16 cellular contexts compared by ENCODE assay signal in genomic region chr17:75135946-75136345, GRCh38. TPM values are rescaled to one million over a fixed set of nuclear protein-coding genes. Genes with fewer than 3 reads are reported as not detected.
DNase-seq lines count a peak whose midpoint lies in the region; ATAC-seq and TF ChIP-seq lines count a peak whose summit lies in the region.
"Had no signal": no experiment of that assay in that cellular context is flagged by ENCODE, and none has a peak within 500 bp of the region (broad histone marks: within the 10 kb centered on the region; RNA-seq: fewer than 3 reads in every experiment).

No MANE protein-coding gene starts in this region.

- H3K36me3 ChIP-seq in GM23338 (ENCODE audit: insufficient read depth) (peaks cover 40% of the 10 kb centered on the region), mesenchymal stem cell (ENCODE audit: control insufficient read depth in 1 of 2, insufficient read depth in 2 of 2, low read depth in 1 of 2, low read length in 2 of 2) (peaks cover 27 to 40% of the 10 kb centered on the region in 2 experiments), left lung (peaks cover 0 to 37% of the 10 kb centered on the region in 2 donors)
- no peaks in the 10 kb centered on the region for H3K36me3 ChIP-seq in CD8-positive, alpha-beta memory T cell (ENCODE audit: insufficient read depth, low read length)
- H3K36me3 ChIP-seq: gastrocnemius medialis had no signal

- H3K23ac ChIP-seq in mesenchymal stem cell (ENCODE audit: low read length in 2 of 2), result no peak overlapping the region

- H2BK120ac ChIP-seq in mesenchymal stem cell (ENCODE audit: low read depth, low read length), result no peak overlapping the region

- H3K27me3 Mint-ChIP-seq in GM23338 (ENCODE audit: insufficient read depth, low read depth, poor library complexity), result peaks cover 33% of the 10 kb centered on the region
- H3K27me3 Mint-ChIP-seq in activated naive CD8-positive, alpha-beta T cell treated with anti-CD3 and anti-CD28 coated beads, Interleukin-2, amount 50 U/mL, for 24 hours, result no peaks in the 10 kb centered on the region
- peaks cover 0 to 1% of the 10 kb centered on the region in 2 donors for H3K27me3 Mint-ChIP-seq in CD8-positive, alpha-beta memory T cell

- no peak overlapping the region for H3K14ac ChIP-seq in mesenchymal stem cell (ENCODE audit: low read length in 2 of 2)

- no peak overlapping the region for H3K4me2 ChIP-seq in GM23338
- H3K4me2 ChIP-seq in mesenchymal stem cell (ENCODE audit: low read length, poor library complexity, severe bottlenecking), result no peak overlapping the region
- H3K4me2 ChIP-seq: KMS-11 had no signal

- no peak overlapping the region for H3K9ac ChIP-seq in mesenchymal stem cell (ENCODE audit: low read length)
- H3K9ac ChIP-seq: KMS-11 had no signal

- H2BK12ac ChIP-seq in mesenchymal stem cell (ENCODE audit: low read length in 2 of 2), result peak overlapping the region in 1 of 2 experiments; percentile 39

- DNase-seq in GM23338 (ENCODE audit: low spot score) (no peak), mesenchymal stem cell (no peak), left lung (no peak)
- DNase-seq in activated naive CD8-positive, alpha-beta T cell treated with anti-CD3 and anti-CD28 coated beads, Interleukin-2, amount 50 U/mL, for 24 hours, result no peak
- DNase-seq in CD8-positive, alpha-beta memory T cell, result no peak
- DNase-seq in stimulated activated naive CD4-positive, alpha-beta T cell (lab: John Stamatoyannopoulos, UW), result no peak
- DNase-seq: activated effector memory CD4-positive, alpha-beta T cell treated with Interleukin-2 at 50 U/mL for 16 hours; anterior cingulate cortex; gastrocnemius medialis; NCI-H2081; NCI-H510A; SW 1271 had no signal

- H3K27me3 ChIP-seq in GM23338 (ENCODE audit: insufficient read depth) (0 out of 2 replicates have a peak, but pooled peaks cover 3% of the 10 kb centered on the region), mesenchymal stem cell (ENCODE audit: control insufficient read depth in 1 of 2, insufficient read depth in 1 of 2, low read length in 2 of 2) (no peaks in the 10 kb centered on the region), left lung (no peaks in the 10 kb centered on the region)
- no peaks in the 10 kb centered on the region for H3K27me3 ChIP-seq in CD8-positive, alpha-beta memory T cell (ENCODE audit: insufficient read depth, low read length, poor library complexity, severe bottlenecking)
- H3K27me3 ChIP-seq: gastrocnemius medialis had no signal

- H3F3A ChIP-seq in GM23338 (replicated peaks; ENCODE audit: low read depth), result peaks cover 83% of the 10 kb centered on the region

- H3K27ac ChIP-seq in 22Rv1 (peak overlapping the region; percentile 90), GM23338 (ENCODE audit: low read depth) (peak overlapping the region; percentile 92), mesenchymal stem cell (ENCODE audit: low read length, poor library complexity, severe bottlenecking) (no peak overlapping the region), left lung (no peak overlapping the region)
- H3K27ac ChIP-seq in CD8-positive, alpha-beta memory T cell (ENCODE audit: low read depth, low read length), result no peak overlapping the region
- H3K27ac ChIP-seq: KMS-11 had no signal

- no peak overlapping the region; the same call in 2 of the 3 replicates for H3K4me3 Mint-ChIP-seq in GM23338
- H3K4me3 Mint-ChIP-seq in activated naive CD8-positive, alpha-beta T cell treated with anti-CD3 and anti-CD28 coated beads, Interleukin-2, amount 50 U/mL, for 24 hours, result no peak overlapping the region
- H3K4me3 Mint-ChIP-seq in CD8-positive, alpha-beta memory T cell, result peak overlapping the region in 1 of 7 donors; percentile 55

- H4K8ac ChIP-seq in mesenchymal stem cell (ENCODE audit: low read length), result peak overlapping the region; percentile 13

- 96% methylated on average over 4 of the region's 8 CpGs for WGBS in mesenchymal stem cell

- no peak overlapping the region for H3K18ac ChIP-seq in mesenchymal stem cell (ENCODE audit: low read depth in 1 of 2, low read length in 2 of 2)

- no peak overlapping the region for H3K4ac ChIP-seq in mesenchymal stem cell (ENCODE audit: low read depth in 1 of 2, low read length in 2 of 2)

- no peak overlapping the region for H2AFZ ChIP-seq in GM23338
- no peak overlapping the region for H2AFZ ChIP-seq in mesenchymal stem cell (ENCODE audit: low read depth, low read length)

- intact Hi-C loops in left lung (cut with DNase I), result no loop called here

- no peaks in the 10 kb centered on the region for H3K9me2 ChIP-seq in GM23338 (ENCODE audit: insufficient read depth)

- no peak overlapping the region for H4K91ac ChIP-seq in mesenchymal stem cell (ENCODE audit: low read length)

- POLR2A ChIA-PET in CD8-positive, alpha-beta memory T cell (lab: Charles Lee), result no interaction called here

- ATAC-seq in GM23338, result no peak
- no peak for ATAC-seq in activated naive CD8-positive, alpha-beta T cell treated with anti-CD3 and anti-CD28 coated beads, Interleukin-2, amount 50 U/mL, for 24 hours
- ATAC-seq in GM21529 (IDR thresholded peaks at IDR 0.05; ENCODE audit: unreplicated experiment), result no peak
- no peak for ATAC-seq in left lung
- ATAC-seq: gastrocnemius medialis had no signal

- H3K4me1 Mint-ChIP-seq in GM23338, result peaks cover 3% of the 10 kb centered on the region; the same call in 1 of the 3 replicates
- H3K4me1 Mint-ChIP-seq in activated naive CD8-positive, alpha-beta T cell treated with anti-CD3 and anti-CD28 coated beads, Interleukin-2, amount 50 U/mL, for 24 hours, result peaks cover 11% of the 10 kb centered on the region
- H3K4me1 Mint-ChIP-seq in CD8-positive, alpha-beta memory T cell, result peaks cover 7 to 13% (median 9%) of the 10 kb centered on the region in 3 donors

- H3K9me3 ChIP-seq in mesenchymal stem cell (ENCODE audit: control insufficient read depth, low read length) (no peaks in the 10 kb centered on the region), left lung (no peaks in the 10 kb centered on the region)
- no peaks in the 10 kb centered on the region for H3K9me3 ChIP-seq in CD8-positive, alpha-beta memory T cell (ENCODE audit: low read length)
- H3K9me3 ChIP-seq: gastrocnemius medialis, HAP-1 had no signal

- H3K79me2 ChIP-seq in GM23338 (replicated peaks; ENCODE audit: insufficient read depth), result peaks cover 15% of the 10 kb centered on the region; the same call in 1 of the 2 replicates

- no peak for TF ChIP-seq CTCF in 22Rv1 (IDR thresholded peaks at IDR 0.05)
- no peak for TF ChIP-seq CTCF in GM23338 (conservative IDR thresholded peaks at IDR 0.05; ENCODE audit: low read depth in 2 of 2)
- TF ChIP-seq CTCF in left lung (IDR thresholded peaks at IDR 0.05), result no peak

- H3K4me3 ChIP-seq in GM23338 (no peak overlapping the region), mesenchymal stem cell (ENCODE audit: insufficient read depth in 1 of 2, low read depth in 1 of 2, low read length in 2 of 2) (no peak overlapping the region), left lung (no peak overlapping the region)
- H3K4me3 ChIP-seq in CD8-positive, alpha-beta memory T cell (ENCODE audit: low read length), result no peak overlapping the region
- H3K4me3 ChIP-seq: gastrocnemius medialis, HAP-1 had no signal

- H3K4me1 ChIP-seq in GM23338 (ENCODE audit: insufficient read depth) (peaks cover 6% of the 10 kb centered on the region; the same call in 1 of the 2 replicates), mesenchymal stem cell (ENCODE audit: control insufficient read depth, insufficient read depth, low read depth, low read length) (peaks cover 2% of the 10 kb centered on the region), left lung (peaks cover 7 to 11% of the 10 kb centered on the region in 2 donors)
- H3K4me1 ChIP-seq in CD8-positive, alpha-beta memory T cell (ENCODE audit: insufficient read depth, low read length), result peaks cover 7% of the 10 kb centered on the region

- H3K9me3 Mint-ChIP-seq in GM23338, result no peaks in the 10 kb centered on the region
- H3K9me3 Mint-ChIP-seq in activated naive CD8-positive, alpha-beta T cell treated with anti-CD3 and anti-CD28 coated beads, Interleukin-2, amount 50 U/mL, for 24 hours, result no peaks in the 10 kb centered on the region
- H3K9me3 Mint-ChIP-seq in CD8-positive, alpha-beta memory T cell, result no peaks in the 10 kb centered on the region

- H3K27ac Mint-ChIP-seq in GM23338, result peak overlapping the region; percentile 28; the same call in 1 of the 2 replicates
- peak overlapping the region; percentile 75 for H3K27ac Mint-ChIP-seq in activated naive CD8-positive, alpha-beta T cell treated with anti-CD3 and anti-CD28 coated beads, Interleukin-2, amount 50 U/mL, for 24 hours
- H3K27ac Mint-ChIP-seq in CD8-positive, alpha-beta memory T cell, result peak overlapping the region in 3 of 8 donors; percentile 19 to 66 (median 61)

- H2BK15ac ChIP-seq in mesenchymal stem cell (ENCODE audit: low read depth, poor library complexity, severe bottlenecking), result no peak overlapping the region

- CTCF ChIA-PET in CD8-positive, alpha-beta memory T cell (lab: Charles Lee), result interaction anchor here (0.9 to 1.2 kb wide), 2 partner anchors 22 to 174 kb away, joined by 3 to 4 read pairs; no protein-coding TSS in a partner anchor

- H3K79me1 ChIP-seq in mesenchymal stem cell (replicated peaks; ENCODE audit: low read length, poor library complexity, severe bottlenecking), result peaks cover 9% of the 10 kb centered on the region

- no peak overlapping the region for H2AK5ac ChIP-seq in mesenchymal stem cell (ENCODE audit: low read length, severe bottlenecking)

- H3K36me3 Mint-ChIP-seq in GM23338 (ENCODE audit: low read depth), result peaks cover 62% of the 10 kb centered on the region
- peaks cover 29% of the 10 kb centered on the region for H3K36me3 Mint-ChIP-seq in activated naive CD8-positive, alpha-beta T cell treated with anti-CD3 and anti-CD28 coated beads, Interleukin-2, amount 50 U/mL, for 24 hours (ENCODE audit: low read depth)
- H3K36me3 Mint-ChIP-seq in CD8-positive, alpha-beta memory T cell, result peaks cover 0 to 18% (median 2%) of the 10 kb centered on the region in 3 donors

- peaks cover 42% of the 10 kb centered on the region for H4K20me1 ChIP-seq in GM23338 (replicated peaks; ENCODE audit: insufficient read depth)

- H2BK5ac ChIP-seq in mesenchymal stem cell (ENCODE audit: low read depth, low read length, poor library complexity, severe bottlenecking), result no peak overlapping the region

RNA-seq across cellular contexts. Expression of gene NT5C, which starts 4.4 kb away (rescaled TPM):
- 91.7 and 122 TPM in 2 replicates for total RNA-seq in GM23338 (2014; rRNA removed; shearing (Covaris generic))
- polyA plus RNA-seq in GM23338 (2016; fragmentation: Nextera tagmentation; extraction: Ambion mirVana), result 120 and 134 TPM in 2 replicates
- polyA plus RNA-seq in mesenchymal stem cell (2013, experiment 1 of 2), result 52.5 TPM
- polyA plus RNA-seq in mesenchymal stem cell (2013, experiment 2 of 2), result 56.2 TPM
- total RNA-seq in left lung, result 10 to 100 TPM; 26.0 to 39.9 TPM
- 10 to 100 TPM; 75.7 to 84.8 TPM for total RNA-seq in CD8-positive, alpha-beta memory T cell
- 42.3 TPM for polyA plus RNA-seq in CD8-positive, alpha-beta memory T cell

RNA-seq across cellular contexts. Expression of gene JPT1, which starts 18.4 kb away (rescaled TPM):
- 249 and 278 TPM in 2 replicates for total RNA-seq in GM23338 (2014; rRNA removed; shearing (Covaris generic))
- 903 and 929 TPM in 2 replicates for polyA plus RNA-seq in GM23338 (2016; fragmentation: Nextera tagmentation; extraction: Ambion mirVana)
- polyA plus RNA-seq in mesenchymal stem cell (2013, experiment 1 of 2), result 284 TPM
- polyA plus RNA-seq in mesenchymal stem cell (2013, experiment 2 of 2), result 299 TPM
- total RNA-seq in left lung, result 10 to 100 TPM; 65.0 to 97.8 TPM
- 100 to 1,000 TPM; 189 to 200 TPM for total RNA-seq in CD8-positive, alpha-beta memory T cell
- polyA plus RNA-seq in CD8-positive, alpha-beta memory T cell, result 123 TPM

RNA-seq across cellular contexts. Expression of gene ARMC7, which starts 26.2 kb away (rescaled TPM):
- 4.5 and 5.6 TPM in 2 replicates for total RNA-seq in GM23338 (2014; rRNA removed; shearing (Covaris generic))
- 6.3 and 8.4 TPM in 2 replicates for polyA plus RNA-seq in GM23338 (2016; fragmentation: Nextera tagmentation; extraction: Ambion mirVana)
- 6.8 TPM for polyA plus RNA-seq in mesenchymal stem cell (2013, experiment 1 of 2)
- 6.8 TPM for polyA plus RNA-seq in mesenchymal stem cell (2013, experiment 2 of 2)
- total RNA-seq in left lung, result 10 to 100 TPM; 18.3 to 19.3 TPM
- total RNA-seq in CD8-positive, alpha-beta memory T cell, result 10 to 100 TPM; 15.2 to 15.9 TPM
- polyA plus RNA-seq in CD8-positive, alpha-beta memory T cell, result 4.0 TPM

RNA-seq across cellular contexts. Expression of gene SUMO2, which starts 46.8 kb away (rescaled TPM):
- 133 and 139 TPM in 2 replicates for total RNA-seq in GM23338 (2014; rRNA removed; shearing (Covaris generic))
- polyA plus RNA-seq in GM23338 (2016; fragmentation: Nextera tagmentation; extraction: Ambion mirVana), result 784 and 890 TPM in 2 replicates
- 170 TPM for polyA plus RNA-seq in mesenchymal stem cell (2013, experiment 1 of 2)
- 170 TPM for polyA plus RNA-seq in mesenchymal stem cell (2013, experiment 2 of 2)
- 100 to 1,000 TPM; 321 to 344 TPM for total RNA-seq in left lung
- 100 to 1,000 TPM; 653 to 687 TPM for total RNA-seq in CD8-positive, alpha-beta memory T cell
- 405 TPM for polyA plus RNA-seq in CD8-positive, alpha-beta memory T cell

RNA-seq across cellular contexts. Expression of gene SLC16A5, which starts 48.2 kb away (rescaled TPM):
- 30.1 and 40.0 TPM in 2 replicates for total RNA-seq in GM23338 (2014; rRNA removed; shearing (Covaris generic))
- 5.0 and 7.3 TPM in 2 replicates for polyA plus RNA-seq in GM23338 (2016; fragmentation: Nextera tagmentation; extraction: Ambion mirVana)
- 12.9 TPM for polyA plus RNA-seq in mesenchymal stem cell (2013, experiment 1 of 2)
- polyA plus RNA-seq in mesenchymal stem cell (2013, experiment 2 of 2), result 12.0 TPM
- total RNA-seq in left lung, result 10 to 100 TPM; 36.8 to 45.1 TPM
- total RNA-seq in CD8-positive, alpha-beta memory T cell, result 1 to 10 TPM; 1.3 to 1.9 TPM
- 0.82 TPM for polyA plus RNA-seq in CD8-positive, alpha-beta memory T cell

Comparison
In these comparisons a context has a peak if more than half of its experiments do, and no peak if none do; other contexts are left out.
1. H3K27ac ChIP-seq: peak in 22Rv1 (single experiment) and GM23338 (single experiment); none in mesenchymal stem cell (single experiment), left lung (0 of 2) and CD8-positive, alpha-beta memory T cell (single experiment).